In the genomic region with DNA sequence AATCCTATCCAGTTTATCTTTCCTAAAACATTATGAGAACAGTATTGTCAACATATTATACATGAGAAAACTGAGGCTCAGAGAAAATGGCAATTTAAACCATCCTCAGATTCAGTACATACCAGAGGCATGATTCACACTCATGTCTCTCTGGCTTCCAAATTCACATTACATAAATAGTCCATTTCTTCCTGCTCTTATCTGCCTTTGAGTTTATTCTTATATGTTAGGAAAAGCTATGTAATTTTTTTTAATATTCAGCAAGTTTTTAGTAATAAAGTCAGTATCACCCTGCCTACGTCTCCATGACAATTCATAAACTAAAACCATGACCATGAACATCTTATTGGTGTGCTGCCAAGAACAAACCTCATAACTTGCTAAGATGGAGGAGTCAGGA, we compare ENCODE assay signal across 21 cellular contexts.
DNase-seq lines count a peak whose midpoint lies in the region; ATAC-seq and TF ChIP-seq lines count a peak whose summit lies in the region.
"Had no signal": no experiment of that assay in that cellular context is flagged by ENCODE, and none has a peak within 500 bp of the region (broad histone marks: within the 10 kb centered on the region; RNA-seq: fewer than 3 reads in every experiment).

No MANE protein-coding gene starts in this region.

- H3K4me3 ChIP-seq in fibroblast of the aortic adventitia (ENCODE audit: low read depth, low read length), result no peak overlapping the region
- H3K4me3 ChIP-seq: thoracic aorta had no signal

- no peak for ATAC-seq in GM19455 (IDR thresholded peaks at IDR 0.05; ENCODE audit: unreplicated experiment)
- ATAC-seq in HG02885 (IDR thresholded peaks at IDR 0.05; ENCODE audit: poor library complexity, unreplicated experiment), result no peak
- no peak for ATAC-seq in GM21717 (IDR thresholded peaks at IDR 0.05; ENCODE audit: unreplicated experiment)
- ATAC-seq: esophagus mucosa had no signal

- DNase-seq in A172 (ENCODE audit: low spot score) (peak; percentile 45), HT1080 (ENCODE audit: low read depth) (peak; percentile 46), astrocyte of the hippocampus (ENCODE audit: low read depth, low spot score) (peak; percentile 31), fibroblast of the aortic adventitia (ENCODE audit: low read depth) (peak; percentile 75), GM20000 (ENCODE audit: low spot score) (no peak)
- DNase-seq: 8988T; activated CD4-positive, alpha-beta T cell treated with anti-CD3 and anti-CD28 coated beads, Interleukin-2, amount 50 U/mL, for 1 hour; CD4-positive, alpha-beta T cell; DMS79 treated with DMSO at 0.1 percent for 48 hours; H7; kidney; midbrain; MV-4-11; NCI-H2029; NCI-H446 treated with DMSO at 0.1 percent for 48 hours; T-helper 1 cell had no signal

- no peak for TF ChIP-seq CTCF in fibroblast of the aortic adventitia (IDR thresholded peaks at IDR 0.05; ENCODE audit: insufficient read depth, low read length)
- no peak for TF ChIP-seq CTCF in GM20000 (IDR thresholded peaks at IDR 0.05; ENCODE audit: extremely low read depth, missing control alignments)
